Comparison of ENCODE assay signal across 2 cellular contexts in the genomic region with DNA sequence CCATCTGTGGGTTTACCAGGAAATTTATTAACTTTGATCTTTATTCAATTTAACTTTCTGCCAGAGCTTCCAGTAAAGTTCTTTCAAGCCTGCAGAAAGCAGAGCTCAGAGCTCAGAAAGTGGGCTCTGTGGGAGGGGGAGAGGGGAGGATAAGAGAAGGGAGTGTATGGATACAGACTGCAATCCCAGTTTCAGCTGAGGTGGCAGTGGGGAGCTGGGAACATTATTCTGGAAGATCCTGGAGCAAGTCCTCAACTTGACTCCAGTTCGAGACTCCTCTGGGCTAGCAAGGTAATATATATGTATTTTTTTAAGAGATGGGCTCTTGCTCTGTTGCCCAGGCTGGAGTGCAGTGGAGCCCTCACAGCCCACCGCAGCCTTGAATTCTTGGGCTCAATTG.
TF ChIP-seq lines count a peak whose summit lies in the region.

No MANE protein-coding gene starts in this region.

TF ChIP-seq in SK-N-SH treated with all-trans-retinoic acid at 6 μM for 48 hours, 23 proteins besides CTCF, POLR2A, EP300 and RAD21 (continued from another document):
- TF ChIP-seq, protein P1, sequence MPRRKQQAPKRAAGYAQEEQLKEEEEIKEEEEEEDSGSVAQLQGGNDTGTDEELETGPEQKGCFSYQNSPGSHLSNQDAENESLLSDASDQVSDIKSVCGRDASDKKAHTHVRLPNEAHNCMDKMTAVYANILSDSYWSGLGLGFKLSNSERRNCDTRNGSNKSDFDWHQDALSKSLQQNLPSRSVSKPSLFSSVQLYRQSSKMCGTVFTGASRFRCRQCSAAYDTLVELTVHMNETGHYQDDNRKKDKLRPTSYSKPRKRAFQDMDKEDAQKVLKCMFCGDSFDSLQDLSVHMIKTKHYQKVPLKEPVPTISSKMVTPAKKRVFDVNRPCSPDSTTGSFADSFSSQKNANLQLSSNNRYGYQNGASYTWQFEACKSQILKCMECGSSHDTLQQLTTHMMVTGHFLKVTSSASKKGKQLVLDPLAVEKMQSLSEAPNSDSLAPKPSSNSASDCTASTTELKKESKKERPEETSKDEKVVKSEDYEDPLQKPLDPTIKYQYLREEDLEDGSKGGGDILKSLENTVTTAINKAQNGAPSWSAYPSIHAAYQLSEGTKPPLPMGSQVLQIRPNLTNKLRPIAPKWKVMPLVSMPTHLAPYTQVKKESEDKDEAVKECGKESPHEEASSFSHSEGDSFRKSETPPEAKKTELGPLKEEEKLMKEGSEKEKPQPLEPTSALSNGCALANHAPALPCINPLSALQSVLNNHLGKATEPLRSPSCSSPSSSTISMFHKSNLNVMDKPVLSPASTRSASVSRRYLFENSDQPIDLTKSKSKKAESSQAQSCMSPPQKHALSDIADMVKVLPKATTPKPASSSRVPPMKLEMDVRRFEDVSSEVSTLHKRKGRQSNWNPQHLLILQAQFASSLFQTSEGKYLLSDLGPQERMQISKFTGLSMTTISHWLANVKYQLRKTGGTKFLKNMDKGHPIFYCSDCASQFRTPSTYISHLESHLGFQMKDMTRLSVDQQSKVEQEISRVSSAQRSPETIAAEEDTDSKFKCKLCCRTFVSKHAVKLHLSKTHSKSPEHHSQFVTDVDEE (CRISPR knock-in tag; IDR thresholded peaks at IDR 0.05) = no peak
- TF ChIP-seq SNAI2 (CRISPR knock-in tag; IDR thresholded peaks at IDR 0.05) = no peak

TF ChIP-seq in SK-N-SH, 30 proteins besides CTCF, POLR2A, EP300 and RAD21 (continued from another document):
- TF ChIP-seq, protein P2, sequence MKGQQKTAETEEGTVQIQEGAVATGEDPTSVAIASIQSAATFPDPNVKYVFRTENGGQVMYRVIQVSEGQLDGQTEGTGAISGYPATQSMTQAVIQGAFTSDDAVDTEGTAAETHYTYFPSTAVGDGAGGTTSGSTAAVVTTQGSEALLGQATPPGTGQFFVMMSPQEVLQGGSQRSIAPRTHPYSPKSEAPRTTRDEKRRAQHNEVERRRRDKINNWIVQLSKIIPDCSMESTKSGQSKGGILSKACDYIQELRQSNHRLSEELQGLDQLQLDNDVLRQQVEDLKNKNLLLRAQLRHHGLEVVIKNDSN (IDR thresholded peaks at IDR 0.05; ENCODE audit: borderline replicate concordance, low read depth) = no peak
- no peak for TF ChIP-seq MXI1 (IDR thresholded peaks at IDR 0.05; ENCODE audit: low read depth, low read length)
- TF ChIP-seq FOXJ3 (CRISPR knock-in tag; IDR thresholded peaks at IDR 0.05) = no peak
- TF ChIP-seq GATA2 (CRISPR knock-in tag; IDR thresholded peaks at IDR 0.05) = no peak
- TF ChIP-seq, protein P3, sequence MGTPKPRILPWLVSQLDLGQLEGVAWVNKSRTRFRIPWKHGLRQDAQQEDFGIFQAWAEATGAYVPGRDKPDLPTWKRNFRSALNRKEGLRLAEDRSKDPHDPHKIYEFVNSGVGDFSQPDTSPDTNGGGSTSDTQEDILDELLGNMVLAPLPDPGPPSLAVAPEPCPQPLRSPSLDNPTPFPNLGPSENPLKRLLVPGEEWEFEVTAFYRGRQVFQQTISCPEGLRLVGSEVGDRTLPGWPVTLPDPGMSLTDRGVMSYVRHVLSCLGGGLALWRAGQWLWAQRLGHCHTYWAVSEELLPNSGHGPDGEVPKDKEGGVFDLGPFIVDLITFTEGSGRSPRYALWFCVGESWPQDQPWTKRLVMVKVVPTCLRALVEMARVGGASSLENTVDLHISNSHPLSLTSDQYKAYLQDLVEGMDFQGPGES (IDR thresholded peaks at IDR 0.05; ENCODE audit: low read depth, low read length) = no peak
